Comparison of ENCODE assay signal across 1 cellular context in the genomic region with DNA sequence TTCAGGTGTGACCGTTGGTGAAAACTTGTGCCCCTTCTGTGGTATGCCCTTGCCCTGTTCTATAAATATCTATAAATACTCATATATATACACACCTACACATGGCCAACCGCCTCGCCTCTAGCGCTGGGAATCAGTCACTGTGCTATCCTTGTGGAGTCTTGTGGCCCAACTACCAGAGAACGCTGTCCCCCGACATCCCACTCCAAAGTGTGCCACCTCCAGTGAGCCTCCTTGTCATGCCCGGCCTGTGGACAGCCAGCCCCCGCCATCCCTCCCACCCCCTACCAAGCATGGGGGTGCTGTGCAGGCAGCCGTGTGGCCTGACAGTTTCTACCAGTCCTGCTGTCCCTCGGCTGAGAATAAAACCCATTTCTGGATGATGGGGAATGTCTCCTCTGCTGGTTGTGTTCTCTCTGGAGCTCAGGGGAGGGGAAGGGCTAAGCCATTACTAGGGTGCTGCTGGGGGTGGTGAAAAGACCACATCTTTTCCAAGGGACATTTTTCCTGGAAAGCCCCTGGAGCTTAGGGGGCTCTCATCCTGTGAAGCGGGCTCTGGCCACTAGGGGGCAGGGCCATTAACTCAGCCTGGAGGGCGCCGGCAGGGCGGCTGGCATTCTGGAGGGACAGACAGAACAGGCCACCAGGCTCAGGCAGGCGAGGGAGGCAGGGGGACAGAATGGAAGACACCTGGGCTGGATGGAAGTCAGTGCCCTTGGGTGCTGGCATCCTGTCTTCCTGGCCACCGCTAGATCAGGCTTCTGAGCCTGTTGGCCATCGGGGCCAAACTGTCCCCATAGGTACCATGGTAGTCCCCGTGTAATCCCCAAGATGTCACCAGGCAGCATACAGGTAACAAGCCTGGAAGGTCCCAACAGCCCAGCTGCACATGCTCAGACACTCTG.
TF ChIP-seq lines count a peak whose summit lies in the region.

No MANE protein-coding gene starts in this region.

TF ChIP-seq in SK-N-SH treated with all-trans-retinoic acid at 6 μM for 48 hours, 23 proteins besides CTCF, POLR2A, EP300 and RAD21 (continued from another document):
- TF ChIP-seq, protein P1, sequence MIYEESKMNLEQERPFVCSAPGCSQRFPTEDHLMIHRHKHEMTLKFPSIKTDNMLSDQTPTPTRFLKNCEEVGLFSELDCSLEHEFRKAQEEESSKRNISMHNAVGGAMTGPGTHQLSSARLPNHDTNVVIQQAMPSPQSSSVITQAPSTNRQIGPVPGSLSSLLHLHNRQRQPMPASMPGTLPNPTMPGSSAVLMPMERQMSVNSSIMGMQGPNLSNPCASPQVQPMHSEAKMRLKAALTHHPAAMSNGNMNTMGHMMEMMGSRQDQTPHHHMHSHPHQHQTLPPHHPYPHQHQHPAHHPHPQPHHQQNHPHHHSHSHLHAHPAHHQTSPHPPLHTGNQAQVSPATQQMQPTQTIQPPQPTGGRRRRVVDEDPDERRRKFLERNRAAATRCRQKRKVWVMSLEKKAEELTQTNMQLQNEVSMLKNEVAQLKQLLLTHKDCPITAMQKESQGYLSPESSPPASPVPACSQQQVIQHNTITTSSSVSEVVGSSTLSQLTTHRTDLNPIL (CRISPR knock-in tag; IDR thresholded peaks at IDR 0.05; ENCODE audit: low read depth): no peak
- no peak for TF ChIP-seq GLIS3 (CRISPR knock-in tag; IDR thresholded peaks at IDR 0.05)
- TF ChIP-seq ZNF8 (CRISPR knock-in tag; IDR thresholded peaks at IDR 0.05): no peak
- TF ChIP-seq ZNF565 (CRISPR knock-in tag; conservative IDR thresholded peaks at IDR 0.05; ENCODE audit: low read depth): no peak
- no peak for TF ChIP-seq ZFP3 (CRISPR knock-in tag; IDR thresholded peaks at IDR 0.05)
- no peak for TF ChIP-seq SNAI2 (CRISPR knock-in tag; IDR thresholded peaks at IDR 0.05)
- TF ChIP-seq TOX (CRISPR knock-in tag; IDR thresholded peaks at IDR 0.05; ENCODE audit: borderline replicate concordance): no peak
- no peak for TF ChIP-seq RARB (CRISPR knock-in tag; IDR thresholded peaks at IDR 0.05)
- TF ChIP-seq ZNF70 (CRISPR knock-in tag; IDR thresholded peaks at IDR 0.05): no peak
- TF ChIP-seq CSDC2 (CRISPR knock-in tag; IDR thresholded peaks at IDR 0.05): no peak
- no peak for TF ChIP-seq TSHZ2 (CRISPR knock-in tag; IDR thresholded peaks at IDR 0.05)
- TF ChIP-seq OSR1 (CRISPR knock-in tag; IDR thresholded peaks at IDR 0.05): no peak
